ENCODE assay signal across 8 cellular contexts in the genomic region with DNA sequence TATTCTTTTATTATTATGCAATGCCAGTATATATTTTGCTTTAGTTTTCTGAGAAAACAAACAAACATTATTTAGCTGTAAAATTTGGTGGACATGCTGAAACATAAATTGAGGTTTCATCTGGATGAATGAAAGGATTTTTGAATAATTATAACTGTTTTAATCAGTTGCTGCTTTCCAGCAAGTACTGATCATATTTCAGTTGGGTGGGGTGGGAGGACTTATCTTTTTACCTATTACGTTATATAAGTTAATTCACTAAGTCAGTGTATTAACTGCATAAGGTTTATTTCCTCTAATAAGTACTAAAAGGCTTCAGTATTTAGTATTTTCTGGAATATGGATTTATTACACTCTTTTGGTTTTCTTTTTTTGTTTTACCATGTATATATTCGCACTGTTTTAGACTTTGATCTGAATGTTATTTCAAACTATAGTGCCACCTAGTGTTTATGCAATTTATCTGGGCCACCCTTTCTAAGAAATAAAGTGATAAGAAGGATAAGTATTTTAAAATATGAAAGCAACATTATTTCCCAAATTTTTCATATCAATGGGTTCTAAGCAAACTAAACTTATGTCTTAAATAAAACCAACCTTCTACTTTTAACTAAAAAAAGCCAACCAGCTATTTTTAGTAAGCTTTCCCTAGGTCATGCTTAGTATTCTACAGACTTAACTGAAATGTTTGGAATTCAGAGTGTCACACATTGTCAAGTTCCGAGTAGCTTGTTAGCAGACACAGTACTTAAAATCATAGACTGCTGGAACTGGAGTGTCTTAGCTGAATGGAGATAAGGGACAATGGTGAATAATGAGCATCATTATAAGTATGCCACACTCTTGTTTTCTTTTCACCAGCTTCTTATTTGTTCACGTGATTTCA.
DNase-seq lines count a peak whose midpoint lies in the region; ATAC-seq, FAIRE-seq and TF ChIP-seq lines count a peak whose summit lies in the region.

No MANE protein-coding gene starts in this region.

- H3K27ac ChIP-seq in upper lobe of right lung: no peak overlapping the region

- POLR2A ChIA-PET in Caco-2 (lab: Charles Lee): no interaction called here

- no peak overlapping the region for H3K4me3 Mint-ChIP-seq in Caco-2 (ENCODE audit: unreplicated experiment)

- H3K27me3 ChIP-seq in Caco-2 (replicated peaks; ENCODE audit: control insufficient read depth, insufficient read depth, low read length) (no peaks in the 10 kb centered on the region), upper lobe of right lung (peaks cover 6% of the 10 kb centered on the region)

- no peak for DNase-seq in Caco-2
- peak; percentile 19 for DNase-seq in RCC 7860 (ENCODE audit: low spot score)
- peak; percentile 36 for DNase-seq in fibroblast of villous mesenchyme (ENCODE audit: low read depth)
- DNase-seq in upper lobe of right lung: no peak
- DNase-seq in HPDE6-E6E7 (ENCODE audit: extremely low spot score): no peak
- DNase-seq in HTR-8/SVneo (ENCODE audit: insufficient read length, low spot score): no peak

- no peaks in the 10 kb centered on the region for H3K36me3 ChIP-seq in Caco-2 (ENCODE audit: control insufficient read depth, insufficient read depth, low read length)
- no peaks in the 10 kb centered on the region for H3K36me3 ChIP-seq in upper lobe of right lung

- no peak overlapping the region for H3K27ac Mint-ChIP-seq in Caco-2 (ENCODE audit: unreplicated experiment)

- intact Hi-C loops in Caco-2 (cut with micrococcal nuclease; ENCODE audit: unreplicated experiment): loop anchor here (1.0 kb wide), 4 partner anchors 97 to 231 kb away; no protein-coding TSS in a partner anchor
- intact Hi-C loops in upper lobe of right lung (cut with DNase I): no loop called here

- H3K4me1 ChIP-seq in Caco-2 (no peaks in the 10 kb centered on the region), upper lobe of right lung (no peaks in the 10 kb centered on the region)

- H3K4me3 ChIP-seq in Caco-2 (ENCODE audit: low read depth, low read length): no peak overlapping the region
- no peak overlapping the region for H3K4me3 ChIP-seq in fibroblast of villous mesenchyme (ENCODE audit: low read depth, low read length)
- H3K4me3 ChIP-seq in upper lobe of right lung: no peak overlapping the region

- ATAC-seq in HG02884 (IDR thresholded peaks at IDR 0.05; ENCODE audit: unreplicated experiment) (peak; percentile 48), upper lobe of right lung (no peak), HG03469 (IDR thresholded peaks at IDR 0.05; ENCODE audit: unreplicated experiment) (no peak)

- peak; percentile 24 to 43 for TF ChIP-seq CTCF in Caco-2 (IDR thresholded peaks at IDR 0.05; ENCODE audit: insufficient read depth in 1 of 2, low read depth in 1 of 2, low read length in 1 of 2, severe bottlenecking in 1 of 2, unreplicated experiment in 1 of 2)
- TF ChIP-seq CTCF in fibroblast of villous mesenchyme (IDR thresholded peaks at IDR 0.05; ENCODE audit: insufficient read depth, low read depth, low read length): peak; percentile 48
- peak; percentile 53 for TF ChIP-seq CTCF in upper lobe of right lung (IDR thresholded peaks at IDR 0.05)

- no TSS peak for BruUV-seq in Caco-2 (replicated peaks; lab: Mats Ljungman, UMichigan)

- CTCF ChIA-PET in Caco-2 (lab: Charles Lee): interaction anchor here (1.7 kb wide), 2 partner anchors 98 to 231 kb away, joined by 5 to 10 read pairs; no protein-coding TSS in a partner anchor

- no peaks in the 10 kb centered on the region for H3K4me1 Mint-ChIP-seq in Caco-2 (ENCODE audit: low read depth, unreplicated experiment)

- H3K36me3 Mint-ChIP-seq in Caco-2 (ENCODE audit: insufficient read depth, unreplicated experiment): no peaks in the 10 kb centered on the region

- H3K9me3 ChIP-seq in Caco-2 (no peaks in the 10 kb centered on the region), upper lobe of right lung (no peaks in the 10 kb centered on the region)

- H3K27me3 Mint-ChIP-seq in Caco-2 (ENCODE audit: insufficient read depth, unreplicated experiment): no peaks in the 10 kb centered on the region

- H3K9me3 Mint-ChIP-seq in Caco-2 (ENCODE audit: unreplicated experiment): no peaks in the 10 kb centered on the region

- FAIRE-seq in RCC 7860 (lab: Jason Lieb, UNC) (peak; percentile 69), HTR-8/SVneo (lab: Jason Lieb, UNC) (no peak)

Comparison
In these comparisons a context has a peak if more than half of its experiments do, and no peak if none do; other contexts are left out.
1. DNase-seq: peak in RCC 7860 (single experiment) and fibroblast of villous mesenchyme (single experiment); none in Caco-2 (0 of 2), upper lobe of right lung (single experiment), HPDE6-E6E7 (single experiment) and HTR-8/SVneo (single experiment).
2. Peak in every context shown above with its lines, with median percentiles within 50 percentile points of each other: CTCF ChIP-seq.